ENCODE assay signal across 8 cellular contexts in the genomic region with DNA sequence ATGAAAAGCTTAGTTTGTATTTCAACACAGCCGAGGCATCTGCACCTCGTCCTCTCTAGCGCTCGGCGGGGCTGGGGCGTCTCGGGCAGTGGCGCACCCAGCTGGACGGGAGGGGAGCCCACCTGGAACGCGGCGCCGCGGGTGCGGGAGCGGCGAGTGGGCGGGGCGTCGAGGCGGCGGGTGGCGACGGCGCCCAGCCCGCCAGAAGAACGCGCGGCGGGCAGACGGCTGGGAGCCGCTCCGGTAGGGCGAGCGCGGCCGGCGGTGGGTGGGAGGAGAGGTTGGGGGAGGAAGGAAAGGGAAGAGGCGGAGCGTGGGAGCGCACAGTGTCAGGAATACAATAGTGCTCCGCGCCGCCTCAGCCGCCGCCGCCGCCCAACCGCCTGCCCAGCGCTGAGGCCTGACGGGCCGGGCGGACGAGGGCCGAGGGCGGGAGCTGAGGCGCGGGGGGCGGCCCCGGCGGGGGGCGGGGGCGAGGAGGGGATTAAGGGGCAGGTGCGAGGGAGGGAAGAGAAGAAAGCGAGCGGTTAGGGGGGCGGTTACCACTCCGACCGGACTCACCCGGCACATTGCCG. TPM values are rescaled to one million over a fixed set of nuclear protein-coding genes. Genes with fewer than 3 reads are reported as not detected.
DNase-seq lines count a peak whose midpoint lies in the region; ATAC-seq and TF ChIP-seq lines count a peak whose summit lies in the region.

JADE3 (plus strand) TSS at position 324 of the 575 bp plus-strand sequence. CDS start 72,474 bp downstream, outside the sequence.

- peak within 1 kb of the TSS; percentile 51 for H3K27ac Mint-ChIP-seq in MCF 10A (ENCODE audit: low read depth, unreplicated experiment)

- peak within 1 kb of the TSS; percentile 74 to 87 (median 84) for H3K9ac ChIP-seq in BLaER1 treated with 17β-estradiol and CSF1 and Interleukin-3, amounts not matched to agents 10 nM and 100 nM

- H3K27ac ChIP-seq in BLaER1 treated with 17β-estradiol and CSF1 and Interleukin-3, amounts not matched to agents 10 nM and 100 nM = peak within 1 kb of the TSS; percentile 12 to 84 (median 79); a peak in 20 of 22 replicates

- peaks cover 0 to 16% (median 11%) of the 10 kb centered on the region in 10 experiments; a peak in 16 of 20 replicates for H3K4me1 ChIP-seq in BLaER1 treated with 17β-estradiol and CSF1 and Interleukin-3, amounts not matched to agents 10 nM and 100 nM

- ATAC-seq in GM19397 (IDR thresholded peaks at IDR 0.05; ENCODE audit: unreplicated experiment) (peak; percentile 45), SK-N-SH treated with all-trans-retinoic acid at 6 μM for 48 hours (peak; percentile 91), GM21723 (IDR thresholded peaks at IDR 0.05; ENCODE audit: unreplicated experiment) (no peak)

- H3K27me3 ChIP-seq in BLaER1 treated with 17β-estradiol and CSF1 and Interleukin-3, amounts not matched to agents 10 nM and 100 nM = no peaks in the 10 kb centered on the region

- peak within 1 kb of the TSS; percentile 66 to 83 (median 76) for H3K4me3 ChIP-seq in BLaER1 treated with 17β-estradiol and CSF1 and Interleukin-3, amounts not matched to agents 10 nM and 100 nM
- H3K4me3 ChIP-seq in iPS-11a (ENCODE audit: low read depth, low read length) = peak within 1 kb of the TSS; percentile 62

- no TSS peak for BruUV-seq in MCF 10A (replicated peaks; lab: Mats Ljungman, UMichigan)

- H4K20me1 ChIP-seq in BLaER1 treated with 17β-estradiol and CSF1 and Interleukin-3, amounts not matched to agents 10 nM and 100 nM = peaks cover 0 to 41% (median 18%) of the 10 kb centered on the region in 11 experiments; a peak in 12 of 22 replicates

- H3K4me1 Mint-ChIP-seq in MCF 10A (ENCODE audit: insufficient read depth, unreplicated experiment) = no peaks in the 10 kb centered on the region

- no peaks in the 10 kb centered on the region for H3K36me3 ChIP-seq in BLaER1 treated with 17β-estradiol and CSF1 and Interleukin-3, amounts not matched to agents 10 nM and 100 nM

- no peaks in the 10 kb centered on the region for H3K9me3 Mint-ChIP-seq in MCF 10A (ENCODE audit: unreplicated experiment)

- DNase-seq in NCI-H1092 treated with DMSO at 0.1 percent for 48 hours (lab: John Stamatoyannopoulos, UW) (peak; percentile 90), MCF 10A (ENCODE audit: unreplicated experiment) (peak; percentile 71), retina (peak; percentile 61)

- H3K4me3 Mint-ChIP-seq in MCF 10A (ENCODE audit: unreplicated experiment) = peak within 1 kb of the TSS; percentile 76

- CTCF ChIA-PET in MCF 10A (lab: Yijun Ruan, JAX) = interaction anchor here (0.6 to 3.5 kb wide), 8 partner anchors 9 to 231 kb away, joined by 3 to 18 read pairs (median 4); no protein-coding TSS in a partner anchor

- H3K9me3 ChIP-seq in BLaER1 treated with 17β-estradiol and CSF1 and Interleukin-3, amounts not matched to agents 10 nM and 100 nM (replicated peaks in 1 of 11) = peaks cover 6 to 20% (median 14%) of the 10 kb centered on the region in 11 experiments; a peak in 16 of 22 replicates

- no peaks in the 10 kb centered on the region for H3K36me3 Mint-ChIP-seq in MCF 10A (ENCODE audit: insufficient read depth, unreplicated experiment)

- H3K27me3 Mint-ChIP-seq in MCF 10A (ENCODE audit: insufficient read depth, unreplicated experiment) = peaks cover 70% of the 10 kb centered on the region

- intact Hi-C loops in MCF 10A (cut with micrococcal nuclease) = no loop called here

- TF ChIP-seq CTCF in MCF 10A (IDR thresholded peaks at IDR 0.05; ENCODE audit: unreplicated experiment) = no peak

- POLR2A ChIA-PET in MCF 10A (lab: Yijun Ruan, JAX) = interaction anchor here (0.6 to 2.6 kb wide), 8 partner anchors 8 to 81 kb away, joined by 3 to 12 read pairs (median 6); no protein-coding TSS in a partner anchor

- peak within 1 kb of the TSS; percentile 58 to 87 (median 75) for H3K4me2 ChIP-seq in BLaER1 treated with 17β-estradiol and CSF1 and Interleukin-3, amounts not matched to agents 10 nM and 100 nM

TF ChIP-seq in SK-N-SH treated with all-trans-retinoic acid at 6 μM for 48 hours, 23 proteins besides CTCF, POLR2A, EP300 and RAD21:
- TF ChIP-seq TOX (CRISPR knock-in tag; IDR thresholded peaks at IDR 0.05; ENCODE audit: borderline replicate concordance) (no peak), ISL1 (CRISPR knock-in tag; IDR thresholded peaks at IDR 0.05) (no peak), OSR1 (CRISPR knock-in tag; IDR thresholded peaks at IDR 0.05) (no peak)

RNA-seq across cellular contexts. Expression of gene JADE3, which starts in this region (rescaled TPM):
- 7.8 and 9.4 TPM in 2 replicates for total RNA-seq in MCF 10A (2022)
